33 cellular contexts compared by ENCODE assay signal in genomic region chr4:78599147-78599546, GRCh38.
"Had no signal": no experiment of that assay in that cellular context is flagged by ENCODE, and none has a peak within 500 bp of the region (broad histone marks: within the 10 kb centered on the region; RNA-seq: fewer than 3 reads in every experiment).

No MANE protein-coding gene starts in this region.

- H3K27ac ChIP-seq: brain microvascular endothelial cell, epithelial cell of prostate, heart left ventricle had no signal

- H3K4me3 Mint-ChIP-seq: activated CD4-positive, alpha-beta memory T cell treated with anti-CD3 and anti-CD28 coated beads, Interleukin-2, amount 10 ng/mL, durations not matched to agents 7 days and 5 days; activated CD4-positive, alpha-beta T cell treated with anti-CD3 and anti-CD28 coated beads for 36 hours; activated CD4-positive, alpha-beta T cell treated with anti-CD3 and anti-CD28 coated beads, Interleukin-2, amount 10 ng/mL, durations not matched to agents 7 days and 5 days; activated naive CD8-positive, alpha-beta T cell; activated T-cell treated with anti-CD3 and anti-CD28 coated beads, Interleukin-2, amount 50 U/mL, for 24 hours; activated T-cell treated with anti-CD3 and anti-CD28 coated beads, Interleukin-2, amount 50 U/mL, for 72 hours; central memory CD8-positive, alpha-beta T cell; effector memory CD8-positive, alpha-beta T cell; T-helper 17 cell; T-helper 2 cell treated with Interferon-gamma antibody and Interleukin-4, amounts not matched to agents 5 μg/mL and 100 μg/mL, for 36 hours had no signal

- H3K36me3 ChIP-seq: brain microvascular endothelial cell had no signal

- ATAC-seq: activated CD4-positive, alpha-beta T cell treated with anti-CD3 and anti-CD28 coated beads for 36 hours; activated T-cell treated with anti-CD3 and anti-CD28 coated beads, Interleukin-2, amount 50 U/mL, for 72 hours; effector memory CD8-positive, alpha-beta T cell; T-helper 17 cell had no signal

- H3K27me3 Mint-ChIP-seq: activated CD4-positive, alpha-beta T cell treated with anti-CD3 and anti-CD28 coated beads, Interleukin-2, amount 10 ng/mL, durations not matched to agents 7 days and 5 days had no signal

- DNase-seq: activated CD4-positive, alpha-beta memory T cell treated with anti-CD3 and anti-CD28 coated beads, Interleukin-2, amount 10 ng/mL, durations not matched to agents 7 days and 5 days; activated CD4-positive, alpha-beta T cell treated with anti-CD3 and anti-CD28 coated beads for 36 hours; activated CD4-positive, alpha-beta T cell treated with anti-CD3 and anti-CD28 coated beads, Interleukin-2, amount 10 ng/mL, durations not matched to agents 7 days and 5 days; activated CD4-positive, alpha-beta T cell treated with anti-CD3 and anti-CD28 coated beads, Interleukin-2, amount 50 U/mL, for 4 hours; activated CD4-positive, CD25-positive, alpha-beta regulatory T cell; activated CD4-positive, CD25-positive, alpha-beta regulatory T cell treated with anti-CD3 and anti-CD28 coated beads, Interleukin-2, amount 50 U/mL, for 72 hours; activated CD8-positive, alpha-beta memory T cell treated with anti-CD3 and anti-CD28 coated beads, Interleukin-2, amount 50 U/mL, for 48 hours; activated gamma-delta T cell treated with Interleukin-2 at 50 U/mL for 16 hours; activated naive CD4-positive, alpha-beta T cell treated with anti-CD3 and anti-CD28 coated beads, Interleukin-2, amount 50 U/mL, for 16 hours; activated naive CD4-positive, alpha-beta T cell treated with Interleukin-2 at 50 U/mL for 16 hours; activated T-cell treated with anti-CD3 and anti-CD28 coated beads for 4 hours; activated T-cell treated with anti-CD3 and anti-CD28 coated beads, Interleukin-2, amount 50 U/mL, for 24 hours; activated T-cell treated with anti-CD3 and anti-CD28 coated beads, Interleukin-2, amount 50 U/mL, for 72 hours; amniotic stem cell; anterior cingulate cortex; brain microvascular endothelial cell; cortex of kidney; dermis blood vessel endothelial cell; effector CD4-positive, alpha-beta T cell; effector memory CD8-positive, alpha-beta T cell; foreskin fibroblast; T-helper 1 cell; T-helper 17 cell; T1000 had no signal

- H3K9me3 ChIP-seq: heart left ventricle had no signal

- H3K4me3 ChIP-seq: heart left ventricle had no signal

- FAIRE-seq: astrocyte, bronchial epithelial cell, endothelial cell of umbilical vein, frontal cortex had no signal

- H3K27ac Mint-ChIP-seq: activated CD4-positive, alpha-beta memory T cell treated with anti-CD3 and anti-CD28 coated beads, Interleukin-2, amount 10 ng/mL, durations not matched to agents 7 days and 5 days; activated CD4-positive, alpha-beta T cell treated with anti-CD3 and anti-CD28 coated beads for 36 hours; activated CD4-positive, alpha-beta T cell treated with anti-CD3 and anti-CD28 coated beads, Interleukin-2, amount 10 ng/mL, durations not matched to agents 7 days and 5 days; activated naive CD8-positive, alpha-beta T cell; activated T-cell treated with anti-CD3 and anti-CD28 coated beads, Interleukin-2, amount 50 U/mL, for 24 hours; activated T-cell treated with anti-CD3 and anti-CD28 coated beads, Interleukin-2, amount 50 U/mL, for 72 hours; effector memory CD8-positive, alpha-beta T cell; T-helper 17 cell; T-helper 2 cell treated with Interferon-gamma antibody and Interleukin-4, amounts not matched to agents 5 μg/mL and 100 μg/mL, for 36 hours had no signal

- H3K27me3 ChIP-seq: brain microvascular endothelial cell, heart left ventricle had no signal

- H3K9me3 Mint-ChIP-seq: activated CD4-positive, alpha-beta memory T cell treated with anti-CD3 and anti-CD28 coated beads, Interleukin-2, amount 10 ng/mL, durations not matched to agents 7 days and 5 days; activated CD4-positive, alpha-beta T cell treated with anti-CD3 and anti-CD28 coated beads, Interleukin-2, amount 10 ng/mL, durations not matched to agents 7 days and 5 days; activated T-cell treated with anti-CD3 and anti-CD28 coated beads, Interleukin-2, amount 50 U/mL, for 24 hours; activated T-cell treated with anti-CD3 and anti-CD28 coated beads, Interleukin-2, amount 50 U/mL, for 72 hours; central memory CD8-positive, alpha-beta T cell; effector memory CD8-positive, alpha-beta T cell; T-helper 2 cell treated with Interferon-gamma antibody and Interleukin-4, amounts not matched to agents 5 μg/mL and 100 μg/mL, for 36 hours had no signal

- H3K4me1 Mint-ChIP-seq: activated CD4-positive, alpha-beta memory T cell treated with anti-CD3 and anti-CD28 coated beads, Interleukin-2, amount 10 ng/mL, durations not matched to agents 7 days and 5 days; activated CD4-positive, alpha-beta T cell treated with anti-CD3 and anti-CD28 coated beads for 36 hours; activated CD4-positive, alpha-beta T cell treated with anti-CD3 and anti-CD28 coated beads, Interleukin-2, amount 10 ng/mL, durations not matched to agents 7 days and 5 days; central memory CD8-positive, alpha-beta T cell; T-helper 17 cell had no signal
